In genomic region chr13:97279079-97279411, GRCh38 we compare ENCODE assay signal across 19 cellular contexts. TPM values are rescaled to one million over a fixed set of nuclear protein-coding genes. Genes with fewer than 3 reads are reported as not detected.
A peak's percentile ranks its signal among the peaks of the same experiment; 100 is the strongest.
DNase-seq lines count a peak whose midpoint lies in the region; ATAC-seq and TF ChIP-seq lines count a peak whose summit lies in the region.
"Had no signal": no experiment of that assay in that cellular context is flagged by ENCODE, and none has a peak within 500 bp of the region (broad histone marks: within the 10 kb centered on the region; RNA-seq: fewer than 3 reads in every experiment).

No MANE protein-coding gene starts in this region.

- H3K4me1 ChIP-seq in adrenal gland (replicated peaks in 1 of 2) (peaks cover 48 to 83% of the 10 kb centered on the region in 2 donors), foreskin keratinocyte (peaks cover 84% of the 10 kb centered on the region), thoracic aorta (ENCODE audit: control insufficient read depth in 1 of 2, low read depth in 2 of 2) (peaks cover 76 to 98% of the 10 kb centered on the region in 2 donors)

- intact Hi-C loops in adrenal gland (cut with DNase I) = no loop called here

- H3K27me3 Mint-ChIP-seq in nephron (ENCODE audit: low read depth) = no peaks in the 10 kb centered on the region
- H3K27me3 Mint-ChIP-seq in activated naive CD4-positive, alpha-beta T cell treated with anti-CD3 and anti-CD28 coated beads, Interleukin-2, amount 10 ng/mL, durations not matched to agents 7 days and 5 days = no peaks in the 10 kb centered on the region
- H3K27me3 Mint-ChIP-seq: B cell; dendritic cell treated with granulocyte-macrophage colony-stimulating factor and Interleukin-4, amounts not matched to agents 40 ng/mL and 50 ng/mL, for 4 days; naive B cell; progenitor cell of endocrine pancreas had no signal

- H3K9me3 ChIP-seq in adrenal gland (replicated peaks in 1 of 3) (no peaks in the 10 kb centered on the region), thoracic aorta (no peaks in the 10 kb centered on the region)

- peaks cover 25% of the 10 kb centered on the region for H3K36me3 Mint-ChIP-seq in nephron (ENCODE audit: low read depth)
- peaks cover 20% of the 10 kb centered on the region for H3K36me3 Mint-ChIP-seq in activated naive CD4-positive, alpha-beta T cell treated with anti-CD3 and anti-CD28 coated beads, Interleukin-2, amount 10 ng/mL, durations not matched to agents 7 days and 5 days

- no peaks in the 10 kb centered on the region for H3K9me3 Mint-ChIP-seq in nephron
- no peaks in the 10 kb centered on the region for H3K9me3 Mint-ChIP-seq in activated naive CD4-positive, alpha-beta T cell treated with anti-CD3 and anti-CD28 coated beads, Interleukin-2, amount 10 ng/mL, durations not matched to agents 7 days and 5 days
- H3K9me3 Mint-ChIP-seq: dendritic cell treated with granulocyte-macrophage colony-stimulating factor and Interleukin-4, amounts not matched to agents 40 ng/mL and 50 ng/mL, for 4 days had no signal

- no peak for TF ChIP-seq POLR2A in adrenal gland (IDR thresholded peaks at IDR 0.05)

- H3K4me1 Mint-ChIP-seq in nephron = peaks cover 44% of the 10 kb centered on the region
- peaks cover 2% of the 10 kb centered on the region for H3K4me1 Mint-ChIP-seq in activated naive CD4-positive, alpha-beta T cell treated with anti-CD3 and anti-CD28 coated beads, Interleukin-2, amount 10 ng/mL, durations not matched to agents 7 days and 5 days

- WGBS in adrenal gland, 4 donors = 49 to 83% (median 60%) methylated on average over 3 of the region's 3 CpGs

- CTCF ChIA-PET in activated naive CD4-positive, alpha-beta T cell treated with anti-CD3 and anti-CD28 coated beads, Interleukin-2, amount 10 ng/mL, durations not matched to agents 7 days and 5 days (lab: Charles Lee) = interaction anchor here (0.6 to 0.7 kb wide), 2 partner anchors 10 to 134 kb away, joined by 3 read pairs; no protein-coding TSS in a partner anchor

- in situ Hi-C loops in KBM-7 (cut with MboI; ENCODE audit: low pct_unique_long_range_greater_than_20kb, low sequenced_read_pairs) = no loop called here

- H3K4me3 Mint-ChIP-seq in nephron = no peak overlapping the region
- no peak overlapping the region for H3K4me3 Mint-ChIP-seq in activated naive CD4-positive, alpha-beta T cell treated with anti-CD3 and anti-CD28 coated beads, Interleukin-2, amount 10 ng/mL, durations not matched to agents 7 days and 5 days
- H3K4me3 Mint-ChIP-seq: B cell; dendritic cell treated with granulocyte-macrophage colony-stimulating factor and Interleukin-4, amounts not matched to agents 40 ng/mL and 50 ng/mL, for 4 days; naive B cell had no signal

- TF ChIP-seq CTCF in adrenal gland (IDR thresholded peaks at IDR 0.05) = no peak
- TF ChIP-seq CTCF in foreskin keratinocyte (conservative IDR thresholded peaks at IDR 0.05) = no peak
- no peak for TF ChIP-seq CTCF in nephron (IDR thresholded peaks at IDR 0.05; ENCODE audit: unreplicated experiment in 3 of 3)
- no peak for TF ChIP-seq CTCF in thoracic aorta (IDR thresholded peaks at IDR 0.05)

- H3K36me3 ChIP-seq in adrenal gland (replicated peaks in 1 of 2) (peaks cover 0 to 13% of the 10 kb centered on the region in 2 donors), thoracic aorta (no peaks in the 10 kb centered on the region)

- DNase-seq in adrenal gland (no peak), foreskin keratinocyte (no peak), thoracic aorta (ENCODE audit: low spot score) (no peak), KBM-7 (no peak), COR-L47 (lab: John Stamatoyannopoulos, UW) (no peak), activated gamma-delta T cell treated with Interleukin-2 at 50 U/mL for 16 hours (no peak)
- DNase-seq in activated naive CD4-positive, alpha-beta T cell treated with anti-CD3 and anti-CD28 coated beads, Interleukin-2, amount 10 ng/mL, durations not matched to agents 7 days and 5 days = no peak
- DNase-seq: GDM1; hypothalamus; left cardiac atrium; naive B cell; NCI-H1417; NCI-H2227 treated with DMSO at 0.1 percent for 48 hours; NK-92 treated with Interleukin-12 subunit alpha and Interleukin-12 subunit beta, amount 100 ng/mL, for 24 hours; T-helper 2 cell had no signal

- H3K27ac ChIP-seq in adrenal gland (peak overlapping the region in 4 of 5 donors; percentile 22 to 73 (median 52)), foreskin keratinocyte (peak overlapping the region; percentile 13), thoracic aorta (peak overlapping the region; percentile 52 to 89)

- ATAC-seq in foreskin keratinocyte (peak; percentile 3), thoracic aorta (ENCODE audit: insufficient number of reproducible peaks, low FRiP score, low read depth) (no peak)

- H3K27ac Mint-ChIP-seq in nephron = peak overlapping the region; percentile 9 to 75 (median 32)
- H3K27ac Mint-ChIP-seq in activated naive CD4-positive, alpha-beta T cell treated with anti-CD3 and anti-CD28 coated beads, Interleukin-2, amount 10 ng/mL, durations not matched to agents 7 days and 5 days = no peak overlapping the region
- H3K27ac Mint-ChIP-seq: B cell; dendritic cell treated with granulocyte-macrophage colony-stimulating factor and Interleukin-4, amounts not matched to agents 40 ng/mL and 50 ng/mL, for 4 days had no signal

- H3K4me3 ChIP-seq in adrenal gland (no peak overlapping the region), thoracic aorta (peak overlapping the region; percentile 37)

- no peaks in the 10 kb centered on the region for H3K27me3 ChIP-seq in adrenal gland
- no peaks in the 10 kb centered on the region for H3K27me3 ChIP-seq in foreskin keratinocyte
- no peaks in the 10 kb centered on the region for H3K27me3 ChIP-seq in thoracic aorta (replicated peaks; ENCODE audit: insufficient read depth)

RNA-seq across cellular contexts. Expression of gene MBNL2, which starts 56.9 kb away (rescaled TPM):
- 100 to 1,000 TPM; 102 to 250 (median 163) TPM for total RNA-seq in adrenal gland
- 100 to 1,000 TPM in 1 of 3 donors, 10 to 100 TPM in 2; 29.2 to 119 (median 40.2) TPM for polyA plus RNA-seq in adrenal gland
- 27.3 and 33.1 TPM in 2 replicates for total RNA-seq in foreskin keratinocyte
- 5.0 and 5.2 TPM in 2 replicates for polyA plus RNA-seq in foreskin keratinocyte
- 10 to 100 TPM; 59.6 to 67.7 TPM for total RNA-seq in thoracic aorta

Comparison
In these comparisons a context has a peak if more than half of its experiments do, and no peak if none do; other contexts are left out.
1. H3K27ac ChIP-seq: peak in every context shown above with its lines; median percentile 70 in thoracic aorta; 52 in adrenal gland; 13 in foreskin keratinocyte.